8 cellular contexts compared by ENCODE assay signal in genomic region chr6:36442671-36443497, GRCh38. TPM values are rescaled to one million over a fixed set of nuclear protein-coding genes. Genes with fewer than 3 reads are reported as not detected.
A peak's percentile ranks its signal among the peaks of the same experiment; 100 is the strongest.
DNase-seq lines count a peak whose midpoint lies in the region; ATAC-seq and TF ChIP-seq lines count a peak whose summit lies in the region.

TSS of gene KCTD20 (plus strand) at chr6:36443000. CDS start at chr6:36470098, 27,098 bp downstream.
A gene with protein sequence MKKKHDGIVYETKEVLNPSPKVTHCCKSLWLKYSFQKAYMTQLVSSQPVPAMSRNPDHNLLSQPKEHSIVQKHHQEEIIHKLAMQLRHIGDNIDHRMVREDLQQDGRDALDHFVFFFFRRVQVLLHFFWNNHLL (minus strand): TSS chr6:36442854. CDS start chr6:36426082, 16,772 bp downstream.

- H3K14ac ChIP-seq in IMR-90 (replicated peaks; ENCODE audit: low read depth, low read length) = peak within 1 kb of the TSS; percentile 95

- no peaks in the 10 kb centered on the region; the same call in 1 of the 2 replicates for H3K9me1 ChIP-seq in IMR-90 (ENCODE audit: insufficient read depth, low read length)

- H3K4me3 ChIP-seq in IMR-90 (ENCODE audit: insufficient read depth, low read depth, low read length) (peak within 1 kb of the TSS; percentile 89), PC-9 (peak within 1 kb of the TSS; percentile 75), esophagus (ENCODE audit: low read depth in 1 of 2, low read length in 2 of 2) (peak within 1 kb of the TSS; percentile 97 to 100), muscle layer of colon (ENCODE audit: low read depth in 1 of 2, low read length in 2 of 2) (peak within 1 kb of the TSS; percentile 85 to 87)

- TF ChIP-seq POLR2A in IMR-90 (IDR thresholded peaks at IDR 0.05; ENCODE audit: low read depth, low read length) = peak; percentile 91

- H3K23ac ChIP-seq in IMR-90 (ENCODE audit: low read depth, low read length) = peak within 1 kb of the TSS; percentile 93

- H2BK120ac ChIP-seq in IMR-90 (ENCODE audit: low read depth, low read length) = peak within 1 kb of the TSS; percentile 84

- peaks cover 52% of the 10 kb centered on the region for H3K79me2 ChIP-seq in PC-9 (ENCODE audit: low read depth)

- H2BK20ac ChIP-seq in IMR-90 (ENCODE audit: low read depth, low read length) = peak within 1 kb of the TSS; percentile 89

- no peak for TF ChIP-seq CTCF in IMR-90 (conservative IDR thresholded peaks at IDR 0.05; ENCODE audit: low read depth, low read length)
- no peak for TF ChIP-seq CTCF in PC-9 (conservative IDR thresholded peaks at IDR 0.05)

- H3K9me2 ChIP-seq in PC-9 (ENCODE audit: insufficient read depth) = no peaks in the 10 kb centered on the region

- peak within 1 kb of the TSS; percentile 91 for H4K91ac ChIP-seq in IMR-90 (ENCODE audit: insufficient read depth, low read depth, low read length)

- no peaks in the 10 kb centered on the region for H3K9me3 ChIP-seq in IMR-90 (ENCODE audit: control insufficient read depth, insufficient read depth, low read length)
- no peaks in the 10 kb centered on the region for H3K9me3 ChIP-seq in PC-9 (ENCODE audit: insufficient read depth, low read depth)
- no peaks in the 10 kb centered on the region for H3K9me3 ChIP-seq in esophagus (ENCODE audit: control insufficient read depth in 2 of 2, insufficient read depth in 1 of 2, low read depth in 1 of 2, low read length in 1 of 2)
- no peaks in the 10 kb centered on the region for H3K9me3 ChIP-seq in muscle layer of colon (ENCODE audit: low read length)

- H3K36me3 ChIP-seq in IMR-90 (ENCODE audit: control insufficient read depth, insufficient read depth, low read length) (no peaks in the 10 kb centered on the region), PC-9 (ENCODE audit: low read depth) (no peaks in the 10 kb centered on the region), esophagus (ENCODE audit: control insufficient read depth in 2 of 2, insufficient read depth in 2 of 2, low read length in 1 of 2) (no peaks in the 10 kb centered on the region), muscle layer of colon (ENCODE audit: insufficient read depth, low read length) (no peaks in the 10 kb centered on the region)

- peaks cover 40% of the 10 kb centered on the region for H3K36me3 Mint-ChIP-seq in activated T-cell treated with anti-CD3 and anti-CD28 coated beads, Interleukin-2, amount 50 U/mL, for 24 hours (ENCODE audit: low read depth)

- ATAC-seq in GM21529 (IDR thresholded peaks at IDR 0.05; ENCODE audit: unreplicated experiment) (peak; percentile 74), IMR-90 (ENCODE audit: low read depth) (peak; percentile 81)

- H3F3A ChIP-seq in PC-9 (ENCODE audit: insufficient read depth, low read depth) = peaks cover 28% of the 10 kb centered on the region

- H4K20me1 ChIP-seq in IMR-90 (ENCODE audit: insufficient read depth, low read length) = peaks cover 17% of the 10 kb centered on the region
- no peaks in the 10 kb centered on the region; the same call in 1 of the 2 replicates for H4K20me1 ChIP-seq in PC-9 (ENCODE audit: insufficient read depth)

- no peaks in the 10 kb centered on the region for H3K9me3 Mint-ChIP-seq in activated T-cell treated with anti-CD3 and anti-CD28 coated beads, Interleukin-2, amount 50 U/mL, for 24 hours

- H3K4ac ChIP-seq in IMR-90 (ENCODE audit: low read depth, low read length) = peak within 1 kb of the TSS; percentile 95

- 0% methylated on average over 69 of the region's 93 CpGs; no CpG with 5 or more reads in 1 of the 2 experiments for WGBS in IMR-90 (ENCODE audit: extremely low coverage in 2 of 2, insufficient read length in 1 of 2), 2 experiments
- WGBS in esophagus, 2 donors = 1% methylated on average over 89 to 93 of the region's 93 CpGs

- TF ChIP-seq RAD21 in IMR-90 (IDR thresholded peaks at IDR 0.05; ENCODE audit: low read length) = peak; percentile 7; the same call in 1 of the 2 replicates

- BruUV-seq in IMR-90 (replicated peaks; lab: Mats Ljungman, UMichigan) = no TSS peak
- BruUV-seq in PC-9 (replicated peaks; lab: Mats Ljungman, UMichigan) = no TSS peak

- peak within 1 kb of the TSS; percentile 82 for H3K18ac ChIP-seq in IMR-90 (ENCODE audit: low read depth, low read length)

- peak within 1 kb of the TSS; percentile 98 for H2AK9ac ChIP-seq in IMR-90 (replicated peaks; ENCODE audit: low read depth, low read length, poor library complexity)

- peak within 1 kb of the TSS; percentile 98 for H4K5ac ChIP-seq in IMR-90 (ENCODE audit: low read depth, low read length)

- intact Hi-C loops in IMR-90 (cut with micrococcal nuclease) = loop anchor here (2.0 kb wide), 1 partner anchor 152 kb away; the partner anchor contains the start of gene SRSF3
- intact Hi-C loops in PC-9 (cut with micrococcal nuclease; ENCODE audit: unreplicated experiment) = loop anchor here (1.0 to 5.0 kb wide), 4 partner anchors 20 to 239 kb away; partner anchors contain the start of gene SRSF3

- H3K27me3 Mint-ChIP-seq in activated T-cell treated with anti-CD3 and anti-CD28 coated beads, Interleukin-2, amount 50 U/mL, for 24 hours = no peaks in the 10 kb centered on the region

- peak within 1 kb of the TSS; percentile 99 for H3K27ac Mint-ChIP-seq in activated T-cell treated with anti-CD3 and anti-CD28 coated beads, Interleukin-2, amount 50 U/mL, for 24 hours

- POLR2A ChIA-PET in IMR-90 (lab: Charles Lee; ENCODE audit: unreplicated experiment) = interaction anchor here (1.0 kb wide), 1 partner anchor 20 kb away, joined by 3 read pairs; no protein-coding TSS in a partner anchor
- POLR2A ChIA-PET in PC-9 (lab: Charles Lee; ENCODE audit: unreplicated experiment) = interaction anchor here (0.9 kb wide), 1 partner anchor 20 kb away, joined by 4 read pairs; no protein-coding TSS in a partner anchor

- peaks cover 48% of the 10 kb centered on the region for H3K4me1 Mint-ChIP-seq in activated T-cell treated with anti-CD3 and anti-CD28 coated beads, Interleukin-2, amount 50 U/mL, for 24 hours (ENCODE audit: low read depth)

- CTCF ChIA-PET in IMR-90 (lab: Yijun Ruan, JAX) = no interaction called here
- CTCF ChIA-PET in PC-9 (lab: Charles Lee) = no interaction called here

- H3K27ac ChIP-seq in IMR-90 (ENCODE audit: insufficient read depth, low read length) = peak within 1 kb of the TSS; percentile 97
- H3K27ac ChIP-seq in PC-9 = peak within 1 kb of the TSS; percentile 92
- H3K27ac ChIP-seq in esophagus (ENCODE audit: low read depth in 2 of 2, low read length in 1 of 2) = peak within 1 kb of the TSS; percentile 99 to 100
- peak within 1 kb of the TSS; percentile 88 for H3K27ac ChIP-seq in muscle layer of colon (ENCODE audit: low read depth, low read length)

- peak within 1 kb of the TSS; percentile 92 for H2AK5ac ChIP-seq in IMR-90 (ENCODE audit: low read depth, low read length)

- DNase-seq in DMS153 (lab: John Stamatoyannopoulos, UW) (peak; percentile 38), IMR-90 (peak; percentile 88), PC-9 (peak; percentile 67 to 88)
- peak; percentile 90 for DNase-seq in activated T-cell treated with anti-CD3 and anti-CD28 coated beads, Interleukin-2, amount 50 U/mL, for 24 hours
- DNase-seq in stimulated activated CD8-positive, alpha-beta memory T cell treated with anti-CD3 and anti-CD28 coated beads, Interleukin-4, amount 100 ng/mL, for 48 hours = peak; percentile 90

- peak within 1 kb of the TSS; percentile 94 for H2AFZ ChIP-seq in IMR-90 (replicated peaks; ENCODE audit: low read length, poor library complexity)
- peak within 1 kb of the TSS; percentile 91 for H2AFZ ChIP-seq in PC-9

- H4K8ac ChIP-seq in IMR-90 (ENCODE audit: low read depth in 2 of 2, low read length in 2 of 2) = peak within 1 kb of the TSS; percentile 78 to 100

- dilution Hi-C loops in IMR-90 (cut with HindIII; ENCODE audit: low sequenced_read_pairs, unreplicated experiment) = no loop called here

- peak within 1 kb of the TSS; percentile 96 for H3K9ac ChIP-seq in IMR-90 (ENCODE audit: low read depth, low read length)
- peak within 1 kb of the TSS; percentile 96 for H3K9ac ChIP-seq in muscle layer of colon (ENCODE audit: low read length)

- H3K27me3 ChIP-seq in IMR-90 (ENCODE audit: control insufficient read depth, insufficient read depth, low read length) = no peaks in the 10 kb centered on the region
- no peaks in the 10 kb centered on the region for H3K27me3 ChIP-seq in PC-9 (ENCODE audit: insufficient read depth, low read depth)
- H3K27me3 ChIP-seq in esophagus (ENCODE audit: control insufficient read depth in 1 of 2, insufficient read depth in 2 of 2, low read length in 2 of 2) = no peaks in the 10 kb centered on the region
- no peaks in the 10 kb centered on the region for H3K27me3 ChIP-seq in muscle layer of colon (ENCODE audit: control insufficient read depth in 1 of 2, insufficient read depth in 2 of 2, low read length in 2 of 2)

- H3K4me2 ChIP-seq in IMR-90 (ENCODE audit: low read depth, low read length) (peak within 1 kb of the TSS; percentile 95), PC-9 (peak within 1 kb of the TSS; percentile 93)

- H3K56ac ChIP-seq in IMR-90 (ENCODE audit: extremely low read depth, insufficient read depth, low read length) = peak within 1 kb of the TSS; percentile 79

- in situ Hi-C loops in IMR-90 (cut with MboI; ENCODE audit: low sequenced_read_pairs) = no loop called here

- peak within 1 kb of the TSS; percentile 96 for H3K4me3 Mint-ChIP-seq in activated T-cell treated with anti-CD3 and anti-CD28 coated beads, Interleukin-2, amount 50 U/mL, for 24 hours

- peak within 1 kb of the TSS; percentile 97 for H2BK5ac ChIP-seq in IMR-90 (ENCODE audit: low read depth, low read length, poor library complexity, severe bottlenecking)

- peaks cover 0 to 43% of the 10 kb centered on the region in 2 experiments; a peak in 3 of 4 replicates for H3K79me1 ChIP-seq in IMR-90 (ENCODE audit: low read depth in 1 of 2, low read length in 2 of 2)

- H2BK15ac ChIP-seq in IMR-90 (ENCODE audit: low read depth, low read length) = peak within 1 kb of the TSS; percentile 94

- peaks cover 6% of the 10 kb centered on the region for H3K4me1 ChIP-seq in IMR-90 (ENCODE audit: control insufficient read depth, insufficient read depth, low read length)
- peaks cover 25% of the 10 kb centered on the region for H3K4me1 ChIP-seq in PC-9 (replicated peaks; ENCODE audit: insufficient read depth)
- H3K4me1 ChIP-seq in esophagus (ENCODE audit: control insufficient read depth in 2 of 2, insufficient read depth in 2 of 2, low read length in 1 of 2) = no peaks in the 10 kb centered on the region
- peaks cover 44% of the 10 kb centered on the region for H3K4me1 ChIP-seq in muscle layer of colon (ENCODE audit: insufficient read depth, low read length)

TF ChIP-seq in IMR-90, 13 proteins besides CTCF, POLR2A, EP300 and RAD21 (continues in another document):
- 0 out of 2 replicates have a peak, but pooled peaks have one; percentile 40 for TF ChIP-seq CHD1 (IDR thresholded peaks at IDR 0.05; ENCODE audit: low read depth, low read length)

RNA-seq across cellular contexts. Expression of gene KCTD20, which starts in this region (rescaled TPM):
- total RNA-seq in IMR-90 (2012; rRNA removed) = 150 TPM in 2 replicates
- polyA plus RNA-seq in IMR-90 (2012; rRNA removed) = 48.5 and 55.4 TPM in 2 replicates
- polyA plus RNA-seq in IMR-90 (2012; cell fraction: cytosol; rRNA removed) = 19.9 and 24.2 TPM in 2 replicates
- 7.4 and 32.8 TPM in 2 replicates for polyA plus RNA-seq in IMR-90 (2012; cell fraction: nucleus; rRNA removed; ENCODE audit: low replicate concordance)
- 34.2 and 42.5 TPM in 2 replicates for total RNA-seq in PC-9 (2021)
- 10 to 100 TPM; 16.6 to 18.5 TPM for polyA plus RNA-seq in esophagus

RNA-seq across cellular contexts. Expression of the second gene that starts in this region (rescaled TPM):
- not detected in 2 replicates for total RNA-seq in IMR-90 (2012; rRNA removed)
- polyA plus RNA-seq in IMR-90 (2012; rRNA removed) = not detected in 2 replicates
- polyA plus RNA-seq in IMR-90 (2012; cell fraction: cytosol; rRNA removed) = not detected in 2 replicates
- polyA plus RNA-seq in IMR-90 (2012; cell fraction: nucleus; rRNA removed; ENCODE audit: low replicate concordance) = 0.04 TPM in 1 of 2 replicates, not detected in the other
- total RNA-seq in PC-9 (2021) = not detected in 2 replicates
- polyA plus RNA-seq in esophagus = not detected

Comparison
In these comparisons a context has a peak if more than half of its experiments do, and no peak if none do; other contexts are left out.
1. Peak in every context shown above with its lines: DNase-seq, ATAC-seq, H3K4me3 ChIP-seq and H3K27ac ChIP-seq.
2. DNase-seq: peak in every context shown above with its lines; median percentile 90 in activated T-cell treated with anti-CD3 and anti-CD28 coated beads, Interleukin-2, amount 50 U/mL, for 24 hours; 90 in stimulated activated CD8-positive, alpha-beta memory T cell treated with anti-CD3 and anti-CD28 coated beads, Interleukin-4, amount 100 ng/mL, for 48 hours; 88 in IMR-90; 78 in PC-9; 38 in DMS153.